In the genomic region with DNA sequence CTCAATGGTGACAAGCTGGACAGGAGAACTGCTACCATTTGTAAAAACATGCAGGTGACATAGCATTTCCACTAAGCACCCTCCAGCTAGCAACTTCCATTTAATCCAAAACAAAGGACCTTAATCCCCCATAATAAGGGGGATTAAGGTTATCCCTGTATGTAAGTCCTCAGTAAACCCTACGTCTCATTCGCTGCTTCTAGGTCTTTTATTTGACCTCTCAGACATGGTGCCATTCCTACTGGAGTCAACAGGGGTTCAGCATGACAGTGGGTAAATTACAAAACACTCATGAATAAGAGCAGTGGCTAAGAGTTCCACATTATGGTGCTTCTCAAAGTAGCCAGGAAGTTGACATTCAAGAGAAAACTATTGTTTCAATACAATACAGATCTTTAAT, we compare ENCODE assay signal across 21 cellular contexts.
DNase-seq lines count a peak whose midpoint lies in the region; ATAC-seq and TF ChIP-seq lines count a peak whose summit lies in the region.
"Had no signal": no experiment of that assay in that cellular context is flagged by ENCODE, and none has a peak within 500 bp of the region (broad histone marks: within the 10 kb centered on the region; RNA-seq: fewer than 3 reads in every experiment).

No MANE protein-coding gene starts in this region.

- DNase-seq in GM23338 (ENCODE audit: low spot score) = no peak
- DNase-seq in NCI-H524 (lab: John Stamatoyannopoulos, UW) = peak; percentile 68 to 90
- peak; percentile 42 for DNase-seq in dermis blood vessel endothelial cell
- DNase-seq in retinal pigment epithelial cell (ENCODE audit: low read depth) = peak; percentile 72
- no peak for DNase-seq in Caco-2
- no peak for DNase-seq in NCI-H1436 treated with DMSO at 0.1 percent for 48 hours (lab: John Stamatoyannopoulos, UW)
- DNase-seq: AML-193; CD4-positive, alpha-beta memory T cell; DMS79 treated with DMSO at 0.1 percent for 48 hours; GF-D8; KG1; MG63; NCI-H1105 treated with DMSO at 0.1 percent for 48 hours; NCI-H1694 treated with DMSO at 0.1 percent for 48 hours; NCI-H2081; NCI-H526; Peyer's patch; SHP77 treated with DMSO at 0.1 percent for 48 hours had no signal

- CTCF ChIA-PET in Caco-2 (lab: Charles Lee) = no interaction called here

- no peak overlapping the region for H3K4me3 Mint-ChIP-seq in GM23338
- H3K4me3 Mint-ChIP-seq in Caco-2 (ENCODE audit: unreplicated experiment) = no peak overlapping the region
- H3K4me3 Mint-ChIP-seq: CD4-positive, alpha-beta memory T cell had no signal

- H3K4me3 ChIP-seq in GM23338 = no peak overlapping the region
- no peak overlapping the region for H3K4me3 ChIP-seq in retinal pigment epithelial cell (ENCODE audit: low read length)
- H3K4me3 ChIP-seq in Caco-2 (ENCODE audit: low read depth, low read length) = no peak overlapping the region
- H3K4me3 ChIP-seq: BLaER1 treated with 17β-estradiol and CSF1 and Interleukin-3, amounts not matched to agents 10 nM and 100 nM; MG63; Peyer's patch had no signal

- H3K9me2 ChIP-seq in GM23338 (ENCODE audit: insufficient read depth) = no peaks in the 10 kb centered on the region

- ATAC-seq in GM23338 (no peak), GM21390 (IDR thresholded peaks at IDR 0.05; ENCODE audit: unreplicated experiment) (no peak)
- ATAC-seq: HCT116 had no signal

- H3K79me2 ChIP-seq in GM23338 (replicated peaks; ENCODE audit: insufficient read depth) = no peaks in the 10 kb centered on the region

- H3K36me3 ChIP-seq in GM23338 (ENCODE audit: insufficient read depth) (no peaks in the 10 kb centered on the region), Caco-2 (ENCODE audit: control insufficient read depth, insufficient read depth, low read length) (no peaks in the 10 kb centered on the region)
- H3K36me3 ChIP-seq: BLaER1 treated with 17β-estradiol and CSF1 and Interleukin-3, amounts not matched to agents 10 nM and 100 nM; MG63; Peyer's patch had no signal

- no peaks in the 10 kb centered on the region for H4K20me1 ChIP-seq in GM23338 (replicated peaks; ENCODE audit: insufficient read depth)
- H4K20me1 ChIP-seq: BLaER1 treated with 17β-estradiol and CSF1 and Interleukin-3, amounts not matched to agents 10 nM and 100 nM had no signal

- H3K27ac ChIP-seq in GM23338 (ENCODE audit: low read depth) = no peak overlapping the region
- H3K27ac ChIP-seq: BLaER1 treated with 17β-estradiol and CSF1 and Interleukin-3, amounts not matched to agents 10 nM and 100 nM; Peyer's patch had no signal

- H3K4me1 ChIP-seq in GM23338 (ENCODE audit: insufficient read depth) = 0 out of 2 replicates have a peak, but pooled peaks cover 3% of the 10 kb centered on the region
- no peaks in the 10 kb centered on the region for H3K4me1 ChIP-seq in Caco-2
- H3K4me1 ChIP-seq: Peyer's patch had no signal

- H3K9me3 Mint-ChIP-seq in GM23338 (peaks cover 6% of the 10 kb centered on the region; the same call in 1 of the 3 replicates), Caco-2 (ENCODE audit: unreplicated experiment) (peaks cover 1% of the 10 kb centered on the region)

- no peaks in the 10 kb centered on the region; the same call in 1 of the 3 replicates for H3K4me1 Mint-ChIP-seq in GM23338
- H3K4me1 Mint-ChIP-seq in Caco-2 (ENCODE audit: low read depth, unreplicated experiment) = no peaks in the 10 kb centered on the region
- H3K4me1 Mint-ChIP-seq: CD4-positive, alpha-beta memory T cell had no signal

- H3K36me3 Mint-ChIP-seq in GM23338 (ENCODE audit: low read depth) (0 out of 3 replicates have a peak, but pooled peaks cover 3% of the 10 kb centered on the region), Caco-2 (ENCODE audit: insufficient read depth, unreplicated experiment) (no peaks in the 10 kb centered on the region)
- H3K36me3 Mint-ChIP-seq: CD4-positive, alpha-beta memory T cell had no signal

- BruUV-seq in Caco-2 (replicated peaks; lab: Mats Ljungman, UMichigan) = no TSS peak

- no peak overlapping the region; the same call in 1 of the 2 replicates for H3K27ac Mint-ChIP-seq in GM23338
- H3K27ac Mint-ChIP-seq in Caco-2 (ENCODE audit: unreplicated experiment) = no peak overlapping the region
- H3K27ac Mint-ChIP-seq: CD4-positive, alpha-beta memory T cell had no signal

- POLR2A ChIA-PET in Caco-2 (lab: Charles Lee) = no interaction called here

- H3K27me3 ChIP-seq in GM23338 (ENCODE audit: insufficient read depth) (no peaks in the 10 kb centered on the region), Caco-2 (replicated peaks; ENCODE audit: control insufficient read depth, insufficient read depth, low read length) (no peaks in the 10 kb centered on the region)
- H3K27me3 ChIP-seq: BLaER1 treated with 17β-estradiol and CSF1 and Interleukin-3, amounts not matched to agents 10 nM and 100 nM; MG63; Peyer's patch had no signal

- intact Hi-C loops in Caco-2 (cut with micrococcal nuclease; ENCODE audit: unreplicated experiment) = no loop called here

- TF ChIP-seq CTCF in GM23338 (conservative IDR thresholded peaks at IDR 0.05; ENCODE audit: low read depth in 2 of 2) = no peak
- TF ChIP-seq CTCF in retinal pigment epithelial cell (conservative IDR thresholded peaks at IDR 0.05; ENCODE audit: low read depth, low read length) = no peak
- no peak for TF ChIP-seq CTCF in Caco-2 (IDR thresholded peaks at IDR 0.05; ENCODE audit: insufficient read depth in 1 of 2, low read depth in 1 of 2, low read length in 1 of 2, severe bottlenecking in 1 of 2, unreplicated experiment in 1 of 2)

- H2AFZ ChIP-seq in GM23338 = peak overlapping the region; percentile 14; the same call in 1 of the 2 replicates

- no peaks in the 10 kb centered on the region for H3F3A ChIP-seq in GM23338 (replicated peaks; ENCODE audit: low read depth)

- no peaks in the 10 kb centered on the region for H3K9me3 ChIP-seq in Caco-2
- H3K9me3 ChIP-seq: BLaER1 treated with 17β-estradiol and CSF1 and Interleukin-3, amounts not matched to agents 10 nM and 100 nM; MG63; Peyer's patch had no signal

- H3K4me2 ChIP-seq in GM23338 = no peak overlapping the region
- H3K4me2 ChIP-seq: BLaER1 treated with 17β-estradiol and CSF1 and Interleukin-3, amounts not matched to agents 10 nM and 100 nM had no signal

- H3K27me3 Mint-ChIP-seq in GM23338 (ENCODE audit: insufficient read depth, low read depth, poor library complexity) (no peaks in the 10 kb centered on the region), Caco-2 (ENCODE audit: insufficient read depth, unreplicated experiment) (no peaks in the 10 kb centered on the region)

TF ChIP-seq in GM23338, 12 proteins besides CTCF, POLR2A, EP300 and RAD21 (continues in another document):
- TF ChIP-seq STAT1 (IDR thresholded peaks at IDR 0.05; ENCODE audit: unreplicated experiment) (no peak), EZH2phosphoT487 (IDR thresholded peaks at IDR 0.05; ENCODE audit: unreplicated experiment) (no peak), POLR2AphosphoS5 (IDR thresholded peaks at IDR 0.05; ENCODE audit: low read depth) (no peak), EZH2 (IDR thresholded peaks at IDR 0.05; ENCODE audit: low read depth, unreplicated experiment) (no peak), CREB1 (CRISPR knock-in tag; IDR thresholded peaks at IDR 0.05; ENCODE audit: low read depth) (no peak), ZNF114 (CRISPR knock-in tag; IDR thresholded peaks at IDR 0.05) (no peak), NANOG (IDR thresholded peaks at IDR 0.05; ENCODE audit: borderline replicate concordance) (no peak)
- TF ChIP-seq, protein P1, sequence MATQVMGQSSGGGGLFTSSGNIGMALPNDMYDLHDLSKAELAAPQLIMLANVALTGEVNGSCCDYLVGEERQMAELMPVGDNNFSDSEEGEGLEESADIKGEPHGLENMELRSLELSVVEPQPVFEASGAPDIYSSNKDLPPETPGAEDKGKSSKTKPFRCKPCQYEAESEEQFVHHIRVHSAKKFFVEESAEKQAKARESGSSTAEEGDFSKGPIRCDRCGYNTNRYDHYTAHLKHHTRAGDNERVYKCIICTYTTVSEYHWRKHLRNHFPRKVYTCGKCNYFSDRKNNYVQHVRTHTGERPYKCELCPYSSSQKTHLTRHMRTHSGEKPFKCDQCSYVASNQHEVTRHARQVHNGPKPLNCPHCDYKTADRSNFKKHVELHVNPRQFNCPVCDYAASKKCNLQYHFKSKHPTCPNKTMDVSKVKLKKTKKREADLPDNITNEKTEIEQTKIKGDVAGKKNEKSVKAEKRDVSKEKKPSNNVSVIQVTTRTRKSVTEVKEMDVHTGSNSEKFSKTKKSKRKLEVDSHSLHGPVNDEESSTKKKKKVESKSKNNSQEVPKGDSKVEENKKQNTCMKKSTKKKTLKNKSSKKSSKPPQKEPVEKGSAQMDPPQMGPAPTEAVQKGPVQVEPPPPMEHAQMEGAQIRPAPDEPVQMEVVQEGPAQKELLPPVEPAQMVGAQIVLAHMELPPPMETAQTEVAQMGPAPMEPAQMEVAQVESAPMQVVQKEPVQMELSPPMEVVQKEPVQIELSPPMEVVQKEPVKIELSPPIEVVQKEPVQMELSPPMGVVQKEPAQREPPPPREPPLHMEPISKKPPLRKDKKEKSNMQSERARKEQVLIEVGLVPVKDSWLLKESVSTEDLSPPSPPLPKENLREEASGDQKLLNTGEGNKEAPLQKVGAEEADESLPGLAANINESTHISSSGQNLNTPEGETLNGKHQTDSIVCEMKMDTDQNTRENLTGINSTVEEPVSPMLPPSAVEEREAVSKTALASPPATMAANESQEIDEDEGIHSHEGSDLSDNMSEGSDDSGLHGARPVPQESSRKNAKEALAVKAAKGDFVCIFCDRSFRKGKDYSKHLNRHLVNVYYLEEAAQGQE (IDR thresholded peaks at IDR 0.05; ENCODE audit: unreplicated experiment) = no peak
- TF ChIP-seq, protein P2, sequence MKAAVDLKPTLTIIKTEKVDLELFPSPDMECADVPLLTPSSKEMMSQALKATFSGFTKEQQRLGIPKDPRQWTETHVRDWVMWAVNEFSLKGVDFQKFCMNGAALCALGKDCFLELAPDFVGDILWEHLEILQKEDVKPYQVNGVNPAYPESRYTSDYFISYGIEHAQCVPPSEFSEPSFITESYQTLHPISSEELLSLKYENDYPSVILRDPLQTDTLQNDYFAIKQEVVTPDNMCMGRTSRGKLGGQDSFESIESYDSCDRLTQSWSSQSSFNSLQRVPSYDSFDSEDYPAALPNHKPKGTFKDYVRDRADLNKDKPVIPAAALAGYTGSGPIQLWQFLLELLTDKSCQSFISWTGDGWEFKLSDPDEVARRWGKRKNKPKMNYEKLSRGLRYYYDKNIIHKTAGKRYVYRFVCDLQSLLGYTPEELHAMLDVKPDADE (IDR thresholded peaks at IDR 0.05) = no peak

Comparison
In these comparisons a context has a peak if more than half of its experiments do, and no peak if none do; other contexts are left out.
1. DNase-seq: peak in NCI-H524 (2 of 2), dermis blood vessel endothelial cell (single experiment) and retinal pigment epithelial cell (single experiment); none in GM23338 (single experiment), Caco-2 (0 of 2) and NCI-H1436 treated with DMSO at 0.1 percent for 48 hours (single experiment).